In the genomic region with DNA sequence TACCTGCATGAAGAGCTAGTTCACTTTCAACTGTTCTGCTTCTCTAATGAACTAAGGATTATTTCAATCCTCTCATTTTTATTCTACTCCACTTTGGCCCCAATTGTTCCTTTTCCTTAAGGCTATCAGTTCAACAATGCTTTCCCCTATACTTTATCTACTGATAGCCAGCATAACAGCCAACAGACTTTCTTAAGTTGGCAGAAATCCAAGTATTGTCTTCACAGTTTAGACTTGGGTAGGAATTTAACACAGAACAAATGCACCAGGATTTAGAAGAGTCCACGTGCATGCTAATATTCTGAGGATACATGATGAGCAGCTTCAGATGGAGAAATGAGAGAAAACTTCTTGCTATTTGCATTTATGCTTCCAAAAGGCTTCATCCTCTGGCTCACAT, we compare ENCODE assay signal across 24 cellular contexts. TPM values are rescaled to one million over a fixed set of nuclear protein-coding genes. Genes with fewer than 3 reads are reported as not detected.
DNase-seq lines count a peak whose midpoint lies in the region; ATAC-seq, FAIRE-seq and TF ChIP-seq lines count a peak whose summit lies in the region.
"Had no signal": no experiment of that assay in that cellular context is flagged by ENCODE, and none has a peak within 500 bp of the region (broad histone marks: within the 10 kb centered on the region; RNA-seq: fewer than 3 reads in every experiment).

No MANE protein-coding gene starts in this region.

- no peak for TF ChIP-seq POLR2A in GM12892 (IDR thresholded peaks at IDR 0.05; ENCODE audit: low read depth, low read length)

- ATAC-seq in GM18519 (IDR thresholded peaks at IDR 0.05; ENCODE audit: low FRiP score, unreplicated experiment), result no peak
- ATAC-seq: GM23338; stimulated activated naive CD8-positive, alpha-beta T cell treated with anti-CD3 and anti-CD28 coated beads, Interleukin-15, Interleukin-2, amounts not matched to agents 100 U/mL and 50 U/mL, for 24 hours had no signal

- H3K27me3 ChIP-seq in brain microvascular endothelial cell (replicated peaks), result no peaks in the 10 kb centered on the region
- H3K27me3 ChIP-seq: neural progenitor cell, Peyer's patch, uterus had no signal

- H3K36me3 ChIP-seq in brain microvascular endothelial cell (replicated peaks), result peaks cover 34% of the 10 kb centered on the region
- H3K36me3 ChIP-seq: neural progenitor cell, prostate gland, uterus had no signal

- H3K4me3 ChIP-seq in brain microvascular endothelial cell (ENCODE audit: low read depth, low read length), result no peak overlapping the region
- H3K4me3 ChIP-seq: GM23338, neural progenitor cell, Peyer's patch, prostate gland, skin epidermis, thoracic aorta, uterus had no signal

- in situ Hi-C loops in brain microvascular endothelial cell (cut with HindIII; ENCODE audit: low pct_ligation_motif_present, low sequenced_read_pairs), result no loop called here

- no peak for TF ChIP-seq CTCF in brain microvascular endothelial cell (IDR thresholded peaks at IDR 0.05; ENCODE audit: low read depth, low read length, missing control alignments)

- peak; percentile 57 for FAIRE-seq in GM12892 (lab: Jason Lieb, UNC)
- FAIRE-seq: bronchial epithelial cell, D721Med, GM12891 had no signal

- DNase-seq in CMK (ENCODE audit: low read depth) (peak; percentile 59), GM12892 (ENCODE audit: insufficient read length) (no peak), brain microvascular endothelial cell (no peak), foreskin melanocyte (peak; percentile 51), ureter (ENCODE audit: low spot score) (no peak), HCEC 1CT (no peak)
- DNase-seq: activated CD4-positive, alpha-beta T cell treated with anti-CD3 and anti-CD28 coated beads, Interleukin-2, amount 50 U/mL, for 48 hours; activated naive CD4-positive, alpha-beta T cell treated with anti-CD3 and anti-CD28 coated beads, Interleukin-2, amount 10 ng/mL, durations not matched to agents 7 days and 5 days; NCI-H1436; NCI-H2081 treated with DMSO at 0.1 percent for 48 hours; NCI-H510A; Peyer's patch; stimulated activated naive CD8-positive, alpha-beta T cell treated with anti-CD3 and anti-CD28 coated beads, Interleukin-15, Interleukin-2, amounts not matched to agents 100 U/mL and 50 U/mL, for 24 hours; uterus had no signal

- H3K27ac ChIP-seq in brain microvascular endothelial cell, result peak overlapping the region; percentile 93
- H3K27ac ChIP-seq: neural progenitor cell, Peyer's patch, prostate gland, skin epidermis, uterus had no signal

RNA-seq across cellular contexts. Expression of a gene that starts 54.8 kb away (rescaled TPM):
- polyA plus RNA-seq in GM12892 (2012; ENCODE audit: missing spikeins), result 4.9 TPM
- 37.1 TPM for total RNA-seq in ureter
- polyA plus RNA-seq: CD14-positive monocyte had no signal

Comparison
In these comparisons a context has a peak if more than half of its experiments do, and no peak if none do; other contexts are left out.
1. DNase-seq: peak in CMK (single experiment) and foreskin melanocyte (single experiment); none in GM12892 (single experiment), brain microvascular endothelial cell (single experiment), ureter (single experiment) and HCEC 1CT (single experiment).